ENCODE assay signal across 11 cellular contexts in genomic region chr20:42204261-42204660, GRCh38.
A peak's percentile ranks its signal among the peaks of the same experiment; 100 is the strongest.
DNase-seq lines count a peak whose midpoint lies in the region; FAIRE-seq and TF ChIP-seq lines count a peak whose summit lies in the region.
"Had no signal": no experiment of that assay in that cellular context is flagged by ENCODE, and none has a peak within 500 bp of the region (broad histone marks: within the 10 kb centered on the region; RNA-seq: fewer than 3 reads in every experiment).

No MANE protein-coding gene starts in this region.

- CTCF ChIA-PET in A673 (lab: Charles Lee) = no interaction called here

- H3K4me3 ChIP-seq in A673 (ENCODE audit: low read depth, low read length, poor library complexity, severe bottlenecking) (no peak overlapping the region), OCI-LY1 (ENCODE audit: low read depth, low read length, poor library complexity, severe bottlenecking) (no peak overlapping the region), kidney (ENCODE audit: low read length in 2 of 2) (no peak overlapping the region)

- H4K20me1 ChIP-seq in OCI-LY1 (ENCODE audit: insufficient read depth, low read length) = no peaks in the 10 kb centered on the region

- no peaks in the 10 kb centered on the region for H3K79me2 ChIP-seq in OCI-LY1 (ENCODE audit: insufficient read depth, low read length)

- no peaks in the 10 kb centered on the region for H3K9me2 ChIP-seq in OCI-LY1 (ENCODE audit: low read depth, low read length)

- H3K9ac ChIP-seq in OCI-LY1 (ENCODE audit: low read length) (no peak overlapping the region), kidney (ENCODE audit: low read length in 2 of 2) (no peak overlapping the region)

- POLR2A ChIA-PET in A673 (lab: Charles Lee; ENCODE audit: low non-redundant PET) = no interaction called here

- H3K36me3 ChIP-seq in A673 (ENCODE audit: insufficient read depth, low read length, poor library complexity, severe bottlenecking) = no peaks in the 10 kb centered on the region
- H3K36me3 ChIP-seq in OCI-LY1 (ENCODE audit: insufficient read depth, low read length) = no peaks in the 10 kb centered on the region
- H3K36me3 ChIP-seq in kidney (ENCODE audit: control insufficient read depth in 1 of 2, insufficient read depth in 2 of 2, low read length in 2 of 2) = no peaks in the 10 kb centered on the region

- H3K4me2 ChIP-seq in OCI-LY1 (ENCODE audit: low read length) = no peak overlapping the region

- H3K27me3 Mint-ChIP-seq in activated T-helper 2 cell treated with anti-CD3 and anti-CD28 coated beads, Interferon-gamma antibody, Interleukin-2, Interleukin-4, amounts not matched to agents 10 μg/mL and 5 μg/mL and 100 μg/mL, durations not matched to agents 14 hours and 24 hours and 36 hours (ENCODE audit: low read depth) = no peaks in the 10 kb centered on the region
- H3K27me3 Mint-ChIP-seq: naive B cell had no signal

- H3K4me1 Mint-ChIP-seq in activated T-helper 2 cell treated with anti-CD3 and anti-CD28 coated beads, Interferon-gamma antibody, Interleukin-2, Interleukin-4, amounts not matched to agents 10 μg/mL and 5 μg/mL and 100 μg/mL, durations not matched to agents 14 hours and 24 hours and 36 hours (ENCODE audit: low read depth) = no peaks in the 10 kb centered on the region
- H3K4me1 Mint-ChIP-seq: CD14-positive monocyte, naive B cell had no signal

- H3K27ac ChIP-seq in A673 (ENCODE audit: low read depth, low read length, poor library complexity, severe bottlenecking) (no peak overlapping the region), OCI-LY1 (ENCODE audit: low read depth, low read length, poor library complexity, severe bottlenecking) (no peak overlapping the region), kidney (ENCODE audit: low read depth in 2 of 2, low read length in 2 of 2) (no peak overlapping the region)

- no peak overlapping the region for H3K27ac Mint-ChIP-seq in activated T-helper 2 cell treated with anti-CD3 and anti-CD28 coated beads, Interferon-gamma antibody, Interleukin-2, Interleukin-4, amounts not matched to agents 10 μg/mL and 5 μg/mL and 100 μg/mL, durations not matched to agents 14 hours and 24 hours and 36 hours
- H3K27ac Mint-ChIP-seq: CD14-positive monocyte, naive B cell had no signal

- no peaks in the 10 kb centered on the region for H3F3A ChIP-seq in OCI-LY1 (ENCODE audit: insufficient read depth, low read length)

- FAIRE-seq in kidney (lab: Jason Lieb, UNC) = no peak

- H3K27me3 ChIP-seq in A673 (replicated peaks; ENCODE audit: insufficient read depth, low read depth, low read length, poor library complexity) (peaks cover 5% of the 10 kb centered on the region), OCI-LY1 (ENCODE audit: insufficient read depth, low read length) (no peaks in the 10 kb centered on the region)

- no peak overlapping the region for H2AFZ ChIP-seq in OCI-LY1 (ENCODE audit: low read length)

- BruUV-seq in A673 (replicated peaks; lab: Mats Ljungman, UMichigan) = no TSS peak

- TF ChIP-seq CTCF in A673 (conservative IDR thresholded peaks at IDR 0.05; ENCODE audit: low read depth, low read length) = peak; percentile 36; the same call in 1 of the 2 replicates
- TF ChIP-seq CTCF in GM12873 (IDR thresholded peaks at IDR 0.05; ENCODE audit: insufficient read depth, low read depth, low read length, missing control alignments) = peak; percentile 23
- TF ChIP-seq CTCF in OCI-LY1 (IDR thresholded peaks at IDR 0.05; ENCODE audit: low read length) = peak; percentile 52
- TF ChIP-seq CTCF in kidney (IDR thresholded peaks at IDR 0.05; ENCODE audit: borderline replicate concordance, extremely low read depth, insufficient read depth) = peak; percentile 32

- H3K36me3 Mint-ChIP-seq in activated T-helper 2 cell treated with anti-CD3 and anti-CD28 coated beads, Interferon-gamma antibody, Interleukin-2, Interleukin-4, amounts not matched to agents 10 μg/mL and 5 μg/mL and 100 μg/mL, durations not matched to agents 14 hours and 24 hours and 36 hours (ENCODE audit: low read depth) = no peaks in the 10 kb centered on the region
- H3K36me3 Mint-ChIP-seq: CD14-positive monocyte, naive B cell had no signal

- H3K9me3 Mint-ChIP-seq in activated T-helper 2 cell treated with anti-CD3 and anti-CD28 coated beads, Interferon-gamma antibody, Interleukin-2, Interleukin-4, amounts not matched to agents 10 μg/mL and 5 μg/mL and 100 μg/mL, durations not matched to agents 14 hours and 24 hours and 36 hours = peaks cover 10% of the 10 kb centered on the region

- intact Hi-C loops in A673 (cut with micrococcal nuclease; ENCODE audit: unreplicated experiment) (no loop called here), kidney (cut with DNase I) (no loop called here)
- intact Hi-C loops in activated T-helper 2 cell treated with anti-CD3 and anti-CD28 coated beads, Interferon-gamma antibody, Interleukin-2, Interleukin-4, amounts not matched to agents 10 μg/mL and 5 μg/mL and 100 μg/mL, durations not matched to agents 14 hours and 24 hours and 36 hours (cut with micrococcal nuclease) = no loop called here

- no peak overlapping the region for H3K4me3 Mint-ChIP-seq in activated T-helper 2 cell treated with anti-CD3 and anti-CD28 coated beads, Interferon-gamma antibody, Interleukin-2, Interleukin-4, amounts not matched to agents 10 μg/mL and 5 μg/mL and 100 μg/mL, durations not matched to agents 14 hours and 24 hours and 36 hours (ENCODE audit: low read depth)
- H3K4me3 Mint-ChIP-seq: CD14-positive monocyte, naive B cell had no signal

- DNase-seq in A673 (ENCODE audit: low spot score) = peak; percentile 14
- DNase-seq in kidney = peak; percentile 38
- DNase-seq in activated T-helper 2 cell treated with anti-CD3 and anti-CD28 coated beads, Interferon-gamma antibody, Interleukin-2, Interleukin-4, amounts not matched to agents 10 μg/mL and 5 μg/mL and 100 μg/mL, durations not matched to agents 14 hours and 24 hours and 36 hours (ENCODE audit: low spot score) = no peak
- no peak for DNase-seq in cerebellar nuclear complex (lab: John Stamatoyannopoulos, UW)
- no peak for DNase-seq in activated naive CD4-positive, alpha-beta T cell treated with anti-CD3 and anti-CD28 coated beads, Interleukin-2, amount 50 U/mL, for 16 hours
- no peak for DNase-seq in activated CD4-positive, alpha-beta T cell treated with anti-CD3 and anti-CD28 coated beads, Interleukin-2, amount 50 U/mL, for 1 hour
- DNase-seq: naive B cell; stimulated activated naive CD8-positive, alpha-beta T cell treated with anti-CD3 and anti-CD28 coated beads, Interleukin-15, Interleukin-2, amounts not matched to agents 100 U/mL and 50 U/mL, for 24 hours had no signal

- H3K9me3 ChIP-seq in A673 (ENCODE audit: low read depth, low read length, poor library complexity, severe bottlenecking) (no peaks in the 10 kb centered on the region), OCI-LY1 (ENCODE audit: low read length) (no peaks in the 10 kb centered on the region), kidney (ENCODE audit: control insufficient read depth in 1 of 2, low read length in 2 of 2) (no peaks in the 10 kb centered on the region)

- H3K4me1 ChIP-seq in A673 (ENCODE audit: insufficient read depth, low read length, poor library complexity, severe bottlenecking) (no peaks in the 10 kb centered on the region), OCI-LY1 (ENCODE audit: insufficient read depth, low read length, severe bottlenecking) (no peaks in the 10 kb centered on the region), kidney (ENCODE audit: control insufficient read depth in 1 of 2, insufficient read depth in 1 of 2, low read depth in 1 of 2, low read length in 2 of 2) (no peaks in the 10 kb centered on the region)

Comparison
In these comparisons a context has a peak if more than half of its experiments do, and no peak if none do; other contexts are left out.
1. DNase-seq: peak in A673 (single experiment) and kidney (single experiment); none in activated T-helper 2 cell treated with anti-CD3 and anti-CD28 coated beads, Interferon-gamma antibody, Interleukin-2, Interleukin-4, amounts not matched to agents 10 μg/mL and 5 μg/mL and 100 μg/mL, durations not matched to agents 14 hours and 24 hours and 36 hours (single experiment), cerebellar nuclear complex (0 of 2), activated naive CD4-positive, alpha-beta T cell treated with anti-CD3 and anti-CD28 coated beads, Interleukin-2, amount 50 U/mL, for 16 hours (single experiment) and activated CD4-positive, alpha-beta T cell treated with anti-CD3 and anti-CD28 coated beads, Interleukin-2, amount 50 U/mL, for 1 hour (single experiment).
2. Peak in every context shown above with its lines, with median percentiles within 50 percentile points of each other: CTCF ChIP-seq.